In the genomic region with DNA sequence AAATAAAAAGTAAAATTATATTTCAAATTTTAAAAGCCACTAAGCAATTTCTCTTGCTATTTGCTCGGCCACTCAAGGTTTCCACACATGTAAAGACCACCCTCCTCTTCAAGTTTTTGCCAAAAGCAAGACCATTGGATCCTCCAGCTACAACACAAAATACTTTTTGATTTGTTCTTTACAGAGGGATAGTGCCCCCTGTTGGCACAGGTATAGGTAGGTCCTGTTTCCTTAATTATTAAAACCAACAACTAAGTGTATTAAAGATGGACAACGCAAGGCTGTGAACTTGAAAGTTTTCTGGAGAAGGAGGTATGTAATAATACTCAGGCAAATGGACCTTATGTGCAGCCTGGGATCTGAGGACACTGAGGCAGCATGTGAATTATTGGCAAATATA, we compare ENCODE assay signal across 11 cellular contexts. TPM values are rescaled to one million over a fixed set of nuclear protein-coding genes. Genes with fewer than 3 reads are reported as not detected.
A peak's percentile ranks its signal among the peaks of the same experiment; 100 is the strongest.
DNase-seq lines count a peak whose midpoint lies in the region; ATAC-seq, FAIRE-seq and TF ChIP-seq lines count a peak whose summit lies in the region.
"Had no signal": no experiment of that assay in that cellular context is flagged by ENCODE, and none has a peak within 500 bp of the region (broad histone marks: within the 10 kb centered on the region; RNA-seq: fewer than 3 reads in every experiment).

No MANE protein-coding gene starts in this region.

- peak; percentile 42 for DNase-seq in MCF 10A (ENCODE audit: unreplicated experiment)
- DNase-seq in breast epithelium (ENCODE audit: low spot score in 2 of 2): no peak
- peak; percentile 24 for DNase-seq in OCI-M1 (lab: John Stamatoyannopoulos, UW)
- DNase-seq in type B pancreatic cell (ENCODE audit: extremely low spot score, unreplicated experiment): no peak
- DNase-seq in H54 (ENCODE audit: insufficient read length, low spot score): no peak
- DNase-seq in NCI-H774 (lab: John Stamatoyannopoulos, UW): no peak
- DNase-seq: adrenal gland, left ventricle myocardium superior had no signal

- ATAC-seq in esophagus mucosa (peak; percentile 29), HG03045 (IDR thresholded peaks at IDR 0.05; ENCODE audit: unreplicated experiment) (no peak)
- ATAC-seq: left ventricle myocardium superior had no signal

- H3K9me3 ChIP-seq in breast epithelium: no peaks in the 10 kb centered on the region
- H3K9me3 ChIP-seq: adrenal gland had no signal

- intact Hi-C loops in MCF 10A (cut with micrococcal nuclease): loop anchor here (1.0 kb wide), 1 partner anchor 169 kb away; no protein-coding TSS in a partner anchor
- intact Hi-C loops in breast epithelium (cut with DNase I; ENCODE audit: low total_unique reads): no loop called here

- H3K27me3 ChIP-seq in breast epithelium: no peaks in the 10 kb centered on the region
- H3K27me3 ChIP-seq: adrenal gland had no signal

- POLR2A ChIA-PET in MCF 10A (lab: Yijun Ruan, JAX): no interaction called here

- TF ChIP-seq POLR2A in breast epithelium (IDR thresholded peaks at IDR 0.05) (no peak), H54 (IDR thresholded peaks at IDR 0.05; ENCODE audit: low read depth, low read length) (no peak)

- no peaks in the 10 kb centered on the region for H3K27me3 Mint-ChIP-seq in MCF 10A (ENCODE audit: insufficient read depth, unreplicated experiment)
- H3K27me3 Mint-ChIP-seq in type B pancreatic cell: no peaks in the 10 kb centered on the region

- H3K4me1 Mint-ChIP-seq in MCF 10A (ENCODE audit: insufficient read depth, unreplicated experiment) (peaks cover 9% of the 10 kb centered on the region), type B pancreatic cell (ENCODE audit: unreplicated experiment) (no peaks in the 10 kb centered on the region)

- H3K4me3 Mint-ChIP-seq in MCF 10A (ENCODE audit: unreplicated experiment): no peak overlapping the region
- H3K4me3 Mint-ChIP-seq in type B pancreatic cell: no peak overlapping the region

- CTCF ChIA-PET in MCF 10A (lab: Yijun Ruan, JAX): no interaction called here

- BruUV-seq in MCF 10A (replicated peaks; lab: Mats Ljungman, UMichigan): no TSS peak

- no peak for FAIRE-seq in H54 (lab: Jason Lieb, UNC)

- H3K36me3 ChIP-seq in breast epithelium: peaks cover 6% of the 10 kb centered on the region

- H3K4me3 ChIP-seq in breast epithelium: no peak overlapping the region
- H3K4me3 ChIP-seq: adrenal gland, SK-N-MC had no signal

- H3K4me1 ChIP-seq in breast epithelium: no peaks in the 10 kb centered on the region
- H3K4me1 ChIP-seq: adrenal gland had no signal

- TF ChIP-seq CTCF in MCF 10A (IDR thresholded peaks at IDR 0.05; ENCODE audit: unreplicated experiment) (no peak), breast epithelium (IDR thresholded peaks at IDR 0.05) (no peak), type B pancreatic cell (conservative IDR thresholded peaks at IDR 0.05) (peak; percentile 67)

- no peaks in the 10 kb centered on the region for H3K9me3 Mint-ChIP-seq in MCF 10A (ENCODE audit: unreplicated experiment)
- no peaks in the 10 kb centered on the region for H3K9me3 Mint-ChIP-seq in type B pancreatic cell

- peaks cover 97% of the 10 kb centered on the region for H3K36me3 Mint-ChIP-seq in MCF 10A (ENCODE audit: insufficient read depth, unreplicated experiment)
- peaks cover 34% of the 10 kb centered on the region for H3K36me3 Mint-ChIP-seq in type B pancreatic cell

- no peak overlapping the region for H3K27ac ChIP-seq in breast epithelium
- H3K27ac ChIP-seq: adrenal gland had no signal

- peak overlapping the region; percentile 25 for H3K27ac Mint-ChIP-seq in MCF 10A (ENCODE audit: low read depth, unreplicated experiment)
- no peak overlapping the region for H3K27ac Mint-ChIP-seq in type B pancreatic cell

RNA-seq across cellular contexts. Expression of a gene that starts 23.8 kb away (rescaled TPM):
- total RNA-seq in MCF 10A (2022) (70.7 and 74.1 TPM in 2 replicates), breast epithelium (100 to 1,000 TPM in 1 of 3 donors, 10 to 100 TPM in 2; 58.0 to 102 (median 75.2) TPM), esophagus mucosa (70.0 TPM), type B pancreatic cell (ENCODE audit: low replicate concordance) (52.8 and 60.1 TPM in 2 replicates)

RNA-seq across cellular contexts. Expression of a gene that starts 24.3 kb away (rescaled TPM):
- total RNA-seq in MCF 10A (2022): 337 and 338 TPM in 2 replicates
- total RNA-seq in breast epithelium: 100 to 1,000 TPM in 1 of 3 donors, 10 to 100 TPM in 2; 63.9 to 107 (median 89.4) TPM
- total RNA-seq in esophagus mucosa: 94.2 TPM
- total RNA-seq in type B pancreatic cell (ENCODE audit: low replicate concordance): 88.1 and 99.1 TPM in 2 replicates

Comparison
In these comparisons a context has a peak if more than half of its experiments do, and no peak if none do; other contexts are left out.
1. DNase-seq: peak in MCF 10A (single experiment) and OCI-M1 (single experiment); none in breast epithelium (0 of 2), type B pancreatic cell (single experiment), H54 (single experiment) and NCI-H774 (single experiment).